31 cellular contexts compared by ENCODE assay signal in the genomic region with DNA sequence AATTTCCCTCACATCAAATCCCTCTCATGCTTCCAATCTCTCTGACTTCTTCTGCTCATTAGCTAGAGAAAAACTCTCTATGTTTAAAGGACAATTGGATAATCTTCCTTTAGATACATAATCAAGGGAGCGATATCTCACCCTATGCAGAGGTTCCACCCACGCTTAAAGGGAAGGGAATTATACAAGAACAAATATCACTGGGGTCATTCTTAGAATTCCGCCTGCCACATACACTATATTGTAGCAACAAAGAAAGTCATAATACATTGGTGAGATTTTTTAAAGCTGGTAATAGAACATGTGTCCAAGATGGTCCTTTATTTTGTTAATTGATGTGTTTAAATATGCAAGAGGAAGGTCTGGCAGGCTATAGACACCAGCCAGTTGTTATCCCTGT.
"Had no signal": no experiment of that assay in that cellular context is flagged by ENCODE, and none has a peak within 500 bp of the region (broad histone marks: within the 10 kb centered on the region; RNA-seq: fewer than 3 reads in every experiment).

No MANE protein-coding gene starts in this region.

- ATAC-seq: activated naive CD4-positive, alpha-beta T cell treated with anti-CD3 and anti-CD28 coated beads, Interleukin-2, amount 50 U/mL, for 72 hours; activated naive CD8-positive, alpha-beta T cell treated with anti-CD3 and anti-CD28 coated beads, Interleukin-2, amount 50 U/mL, for 24 hours; activated T-cell treated with anti-CD3 and anti-CD28 coated beads, Interleukin-2, amount 50 U/mL, for 4 hours; activated T-cell treated with anti-CD3 and anti-CD28 coated beads, Interleukin-2, amount 50 U/mL, for 72 hours; activated T-helper 17 cell treated with anti-CD3 and anti-CD28 coated beads, Interleukin-2, amount 50 U/mL, for 72 hours; body of pancreas had no signal

- H3K4me3 ChIP-seq: adrenal gland, ascending aorta, body of pancreas, breast epithelium, cardiac muscle cell had no signal

- H3K27me3 ChIP-seq: ascending aorta, body of pancreas, brain microvascular endothelial cell, breast epithelium, cardiac muscle cell had no signal

- DNase-seq: activated effector memory CD4-positive, alpha-beta T cell treated with anti-CD3 and anti-CD28 coated beads, Interleukin-2, amount 50 U/mL, for 16 hours; activated effector memory CD4-positive, alpha-beta T cell treated with Interleukin-2 at 50 U/mL for 16 hours; activated gamma-delta T cell; activated gamma-delta T cell treated with Interleukin-2 at 50 U/mL for 16 hours; activated naive CD4-positive, alpha-beta T cell; activated naive CD4-positive, alpha-beta T cell treated with anti-CD3 and anti-CD28 coated beads for 36 hours; activated naive CD4-positive, alpha-beta T cell treated with anti-CD3 and anti-CD28 coated beads, Interleukin-2, amount 10 ng/mL, durations not matched to agents 7 days and 5 days; activated naive CD4-positive, alpha-beta T cell treated with anti-CD3 and anti-CD28 coated beads, Interleukin-2, amount 50 U/mL, for 16 hours; activated naive CD4-positive, alpha-beta T cell treated with Interleukin-2 at 50 U/mL for 16 hours; activated naive CD8-positive, alpha-beta T cell treated with anti-CD3 and anti-CD28 coated beads for 36 hours; activated naive CD8-positive, alpha-beta T cell treated with anti-CD3 and anti-CD28 coated beads, Interleukin-2, amount 10 ng/mL, durations not matched to agents 7 days and 5 days; activated naive CD8-positive, alpha-beta T cell treated with anti-CD3 and anti-CD28 coated beads, Interleukin-2, amount 50 U/mL, for 24 hours; activated T-cell treated with anti-CD3 and anti-CD28 coated beads, Interleukin-2, amount 50 U/mL, for 24 hours; activated T-cell treated with anti-CD3 and anti-CD28 coated beads, Interleukin-2, amount 50 U/mL, for 4 hours; activated T-cell treated with anti-CD3 and anti-CD28 coated beads, Interleukin-2, amount 50 U/mL, for 48 hours; activated T-cell treated with anti-CD3 and anti-CD28 coated beads, Interleukin-2, amount 50 U/mL, for 72 hours; adrenal gland; amniotic stem cell; amygdala; anterior cingulate cortex; aorta; body of pancreas; brain microvascular endothelial cell; caudate nucleus; central memory CD4-positive, alpha-beta T cell; cerebellar nuclear complex had no signal

- H3K4me1 ChIP-seq: adrenal gland, ascending aorta, body of pancreas, breast epithelium had no signal

- H3K9me3 ChIP-seq: adrenal gland, ascending aorta, body of pancreas had no signal

- H3K36me3 ChIP-seq: adrenal gland, ascending aorta, brain microvascular endothelial cell, breast epithelium, cardiac muscle cell had no signal
